Comparison of ENCODE assay signal across 8 cellular contexts in the genomic region with DNA sequence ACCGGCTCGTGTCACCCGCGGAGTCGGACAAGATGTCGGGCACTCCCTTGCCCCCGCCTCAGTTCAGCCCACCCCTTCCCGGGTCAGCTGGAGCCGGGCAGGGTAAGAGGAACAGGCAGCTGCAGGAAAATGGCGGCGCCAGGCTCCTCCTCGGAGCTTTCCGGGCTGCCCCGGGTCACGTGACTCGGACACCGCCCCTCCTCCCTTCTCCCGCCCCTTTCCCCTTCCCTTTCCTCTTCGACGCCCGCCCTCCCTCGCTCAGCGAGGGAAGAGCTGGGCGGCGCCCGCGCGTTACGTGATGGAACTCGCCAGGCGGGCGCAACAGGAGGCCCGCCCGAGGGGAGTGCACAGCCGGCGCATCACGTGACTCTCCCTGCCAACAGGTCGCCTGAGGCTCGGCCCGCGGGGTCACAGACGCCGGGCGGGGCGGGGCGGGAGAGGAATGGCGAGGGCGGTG. TPM values are rescaled to one million over a fixed set of nuclear protein-coding genes. Genes with fewer than 3 reads are reported as not detected.
DNase-seq lines count a peak whose midpoint lies in the region; ATAC-seq and TF ChIP-seq lines count a peak whose summit lies in the region.

A gene with protein sequence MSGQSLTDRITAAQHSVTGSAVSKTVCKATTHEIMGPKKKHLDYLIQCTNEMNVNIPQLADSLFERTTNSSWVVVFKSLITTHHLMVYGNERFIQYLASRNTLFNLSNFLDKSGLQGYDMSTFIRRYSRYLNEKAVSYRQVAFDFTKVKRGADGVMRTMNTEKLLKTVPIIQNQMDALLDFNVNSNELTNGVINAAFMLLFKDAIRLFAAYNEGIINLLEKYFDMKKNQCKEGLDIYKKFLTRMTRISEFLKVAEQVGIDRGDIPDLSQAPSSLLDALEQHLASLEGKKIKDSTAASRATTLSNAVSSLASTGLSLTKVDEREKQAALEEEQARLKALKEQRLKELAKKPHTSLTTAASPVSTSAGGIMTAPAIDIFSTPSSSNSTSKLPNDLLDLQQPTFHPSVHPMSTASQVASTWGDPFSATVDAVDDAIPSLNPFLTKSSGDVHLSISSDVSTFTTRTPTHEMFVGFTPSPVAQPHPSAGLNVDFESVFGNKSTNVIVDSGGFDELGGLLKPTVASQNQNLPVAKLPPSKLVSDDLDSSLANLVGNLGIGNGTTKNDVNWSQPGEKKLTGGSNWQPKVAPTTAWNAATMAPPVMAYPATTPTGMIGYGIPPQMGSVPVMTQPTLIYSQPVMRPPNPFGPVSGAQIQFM (minus strand): TSS at position 134 of the 457 bp plus-strand sequence. CDS start 304 bp downstream, outside the sequence.

- H3K27me3 Mint-ChIP-seq in activated naive CD8-positive, alpha-beta T cell treated with anti-CD3 and anti-CD28 coated beads, Interleukin-2, amount 50 U/mL, for 24 hours: no peaks in the 10 kb centered on the region

- TF ChIP-seq POLR2A in tibial nerve (IDR thresholded peaks at IDR 0.05): peak; percentile 62 to 86

- H3K27me3 ChIP-seq in parathyroid adenoma (ENCODE audit: control insufficient read depth, insufficient read depth, low read length): no peaks in the 10 kb centered on the region
- no peaks in the 10 kb centered on the region for H3K27me3 ChIP-seq in tibial nerve

- H3K9me3 ChIP-seq in parathyroid adenoma (ENCODE audit: control insufficient read depth, low read length): no peaks in the 10 kb centered on the region
- no peaks in the 10 kb centered on the region for H3K9me3 ChIP-seq in tibial nerve

- H3K27ac Mint-ChIP-seq in activated naive CD8-positive, alpha-beta T cell treated with anti-CD3 and anti-CD28 coated beads, Interleukin-2, amount 50 U/mL, for 24 hours: peak within 1 kb of the TSS; percentile 98

- TF ChIP-seq EP300 in tibial nerve (IDR thresholded peaks at IDR 0.05): peak; percentile 91 to 96

- WGBS in tibial nerve, 2 donors: 0% methylated on average over 19 to 26 of the region's 48 CpGs

- peak within 1 kb of the TSS; percentile 96 for H3K27ac ChIP-seq in parathyroid adenoma
- H3K27ac ChIP-seq in tibial nerve: peak within 1 kb of the TSS; percentile 76 to 99 (median 96)

- peaks cover 20% of the 10 kb centered on the region for H3K36me3 Mint-ChIP-seq in activated naive CD8-positive, alpha-beta T cell treated with anti-CD3 and anti-CD28 coated beads, Interleukin-2, amount 50 U/mL, for 24 hours (ENCODE audit: low read depth)

- H3K9ac ChIP-seq in parathyroid adenoma: peak within 1 kb of the TSS; percentile 90

- peak within 1 kb of the TSS; percentile 100 for H3K4me3 Mint-ChIP-seq in activated naive CD8-positive, alpha-beta T cell treated with anti-CD3 and anti-CD28 coated beads, Interleukin-2, amount 50 U/mL, for 24 hours

- ATAC-seq in HG02763 (IDR thresholded peaks at IDR 0.05; ENCODE audit: unreplicated experiment): peak; percentile 81
- peak; percentile 91 for ATAC-seq in activated naive CD8-positive, alpha-beta T cell treated with anti-CD3 and anti-CD28 coated beads, Interleukin-2, amount 50 U/mL, for 24 hours
- ATAC-seq in Right ventricle myocardium superior (ENCODE audit: poor library complexity): peak; percentile 96

- peak within 1 kb of the TSS; percentile 89 for H2AFZ ChIP-seq in parathyroid adenoma

- H3K4me1 Mint-ChIP-seq in activated naive CD8-positive, alpha-beta T cell treated with anti-CD3 and anti-CD28 coated beads, Interleukin-2, amount 50 U/mL, for 24 hours: peaks cover 28% of the 10 kb centered on the region

- peak within 1 kb of the TSS; percentile 91 for H3K4me2 ChIP-seq in parathyroid adenoma (ENCODE audit: low read length)

- no peaks in the 10 kb centered on the region for H3K9me3 Mint-ChIP-seq in activated naive CD8-positive, alpha-beta T cell treated with anti-CD3 and anti-CD28 coated beads, Interleukin-2, amount 50 U/mL, for 24 hours

- TF ChIP-seq CTCF in GM12865 (IDR thresholded peaks at IDR 0.05; ENCODE audit: insufficient read depth, low read depth, low read length, missing control alignments) (no peak), parathyroid adenoma (IDR thresholded peaks at IDR 0.05) (no peak), tibial nerve (IDR thresholded peaks at IDR 0.05) (no peak)

- no peaks in the 10 kb centered on the region for H3K36me3 ChIP-seq in parathyroid adenoma (ENCODE audit: control insufficient read depth, insufficient read depth, low read length)
- H3K36me3 ChIP-seq in tibial nerve: no peaks in the 10 kb centered on the region

- H3K4me3 ChIP-seq in GM12865 (ENCODE audit: low read depth, low read length): peak within 1 kb of the TSS; percentile 88
- peak within 1 kb of the TSS; percentile 84 for H3K4me3 ChIP-seq in parathyroid adenoma (ENCODE audit: low read depth, low read length)
- H3K4me3 ChIP-seq in tibial nerve: peak within 1 kb of the TSS; percentile 58 to 100 (median 92)

- intact Hi-C loops in Right ventricle myocardium superior (cut with DNase I): no loop called here

- H3K79me2 ChIP-seq in parathyroid adenoma: peaks cover 11% of the 10 kb centered on the region

- DNase-seq in GM12865 (ENCODE audit: low read depth) (peak; percentile 100), NCI-H1417 treated with DMSO at 0.1 percent for 48 hours (lab: John Stamatoyannopoulos, UW) (peak; percentile 92), SW480 (ENCODE audit: low spot score) (peak; percentile 99), Right ventricle myocardium superior (peak; percentile 99), tibial nerve (ENCODE audit: low spot score in 2 of 2) (peak; percentile 95 to 97)
- peak; percentile 97 for DNase-seq in activated naive CD8-positive, alpha-beta T cell treated with anti-CD3 and anti-CD28 coated beads, Interleukin-2, amount 50 U/mL, for 24 hours

- H3K4me1 ChIP-seq in parathyroid adenoma (peaks cover 11% of the 10 kb centered on the region), tibial nerve (peaks cover 0 to 38% (median 19%) of the 10 kb centered on the region in 4 donors)

RNA-seq across cellular contexts. Expression of the gene that starts here (rescaled TPM):
- total RNA-seq in Right ventricle myocardium superior (119 TPM), tibial nerve (100 to 1,000 TPM; 287 to 339 (median 313) TPM)

Comparison
In these comparisons a context has a peak if more than half of its experiments do, and no peak if none do; other contexts are left out.
1. Peak in every context shown above with its lines: DNase-seq, ATAC-seq, H3K4me3 ChIP-seq and H3K27ac ChIP-seq.